Comparison of ENCODE assay signal across 23 cellular contexts in genomic region chr1:2580691-2581090, GRCh38. TPM values are rescaled to one million over a fixed set of nuclear protein-coding genes. Genes with fewer than 3 reads are reported as not detected.
DNase-seq lines count a peak whose midpoint lies in the region; ATAC-seq, FAIRE-seq and TF ChIP-seq lines count a peak whose summit lies in the region.
"Had no signal": no experiment of that assay in that cellular context is flagged by ENCODE, and none has a peak within 500 bp of the region (broad histone marks: within the 10 kb centered on the region; RNA-seq: fewer than 3 reads in every experiment).

No MANE protein-coding gene starts in this region.

- ATAC-seq in left ventricle myocardium superior (no peak), HepG2 (no peak), GM18520 (IDR thresholded peaks at IDR 0.05; ENCODE audit: unreplicated experiment) (no peak)
- no peak for ATAC-seq in stimulated activated memory B cell treated with anti-CD40 and anti-IgM and Interleukin-4, amounts not matched to agents 10 μg/mL and 1 μg/mL and 100 μg/mL, for 72 hours
- ATAC-seq: gastrocnemius medialis, left colon had no signal

- in situ Hi-C loops in HepG2 (cut with HindIII; ENCODE audit: extremely low pct_ligation_motif_present, low pct_unique_long_range_greater_than_20kb), result no loop called here

- H3K27ac Mint-ChIP-seq in stimulated activated memory B cell treated with anti-CD40 and anti-IgM and Interleukin-4, amounts not matched to agents 10 μg/mL and 1 μg/mL and 100 μg/mL, for 72 hours, result peak overlapping the region; percentile 85

- H2AFZ ChIP-seq in OCI-LY7 (ENCODE audit: low read length) (no peak overlapping the region), HepG2 (ENCODE audit: low read length) (no peak overlapping the region)

- POLR2A ChIA-PET in OCI-LY7 (lab: Charles Lee), result no interaction called here
- POLR2A ChIA-PET in HepG2 (lab: Yijun Ruan, JAX), result no interaction called here

- TF ChIP-seq CTCF in left ventricle myocardium inferior (IDR thresholded peaks at IDR 0.05; ENCODE audit: borderline replicate concordance), result no peak
- no peak for TF ChIP-seq CTCF in OCI-LY7 (conservative IDR thresholded peaks at IDR 0.05; ENCODE audit: low read length)
- no peak for TF ChIP-seq CTCF in HepG2 (CRISPR knock-in tag; IDR thresholded peaks at IDR 0.05)

- intact Hi-C loops in left ventricle myocardium superior (cut with micrococcal nuclease), result no loop called here
- intact Hi-C loops in left ventricle myocardium inferior (cut with micrococcal nuclease), result no loop called here
- intact Hi-C loops in OCI-LY7 (cut with micrococcal nuclease; ENCODE audit: unreplicated experiment), result no loop called here
- intact Hi-C loops in HepG2 (cut with micrococcal nuclease; ENCODE audit: unreplicated experiment), result loop anchor here (10.0 kb wide), 1 partner anchor 54 kb away; the partner anchor contains the start of gene MMEL1

- peak overlapping the region; percentile 15; the same call in 1 of the 2 replicates for H3K4me2 ChIP-seq in OCI-LY7 (ENCODE audit: low read length)
- H3K4me2 ChIP-seq in HepG2 (ENCODE audit: low read depth, low read length), result no peak overlapping the region

- H3K36me3 ChIP-seq in left ventricle myocardium inferior (no peaks in the 10 kb centered on the region), OCI-LY7 (ENCODE audit: insufficient read depth, low read length) (no peaks in the 10 kb centered on the region), HepG2 (replicated peaks in 1 of 2; ENCODE audit: control insufficient read depth in 1 of 2, insufficient read depth in 2 of 2, low read length in 2 of 2) (no peaks in the 10 kb centered on the region)
- H3K36me3 ChIP-seq: cardiac muscle cell, gastrocnemius medialis had no signal

- peaks cover 20% of the 10 kb centered on the region for H3K36me3 Mint-ChIP-seq in stimulated activated memory B cell treated with anti-CD40 and anti-IgM and Interleukin-4, amounts not matched to agents 10 μg/mL and 1 μg/mL and 100 μg/mL, for 72 hours

- no peaks in the 10 kb centered on the region for H3K9me3 ChIP-seq in left ventricle myocardium inferior (replicated peaks)
- no peaks in the 10 kb centered on the region for H3K9me3 ChIP-seq in OCI-LY7 (ENCODE audit: low read length)
- no peaks in the 10 kb centered on the region for H3K9me3 ChIP-seq in HepG2 (ENCODE audit: low read length)
- H3K9me3 ChIP-seq: gastrocnemius medialis had no signal

- H4K20me1 ChIP-seq in OCI-LY7 (ENCODE audit: insufficient read depth, low read length), result no peaks in the 10 kb centered on the region
- no peaks in the 10 kb centered on the region for H4K20me1 ChIP-seq in HepG2 (ENCODE audit: insufficient read depth, low read length)

- no peak overlapping the region for H3K9ac ChIP-seq in HepG2 (ENCODE audit: insufficient read depth, low read depth, low read length)

- H3K9me3 Mint-ChIP-seq in stimulated activated memory B cell treated with anti-CD40 and anti-IgM and Interleukin-4, amounts not matched to agents 10 μg/mL and 1 μg/mL and 100 μg/mL, for 72 hours, result peaks cover 4% of the 10 kb centered on the region

- TF ChIP-seq POLR2A in HepG2 (IDR thresholded peaks at IDR 0.05; ENCODE audit: insufficient read depth in 1 of 2, low read depth in 2 of 2, low read length in 2 of 2) (no peak), erythroblast (IDR thresholded peaks at IDR 0.05; ENCODE audit: low read length) (no peak)

- H3K9me2 ChIP-seq in OCI-LY7 (ENCODE audit: insufficient read depth, low read length), result no peaks in the 10 kb centered on the region

- CTCF ChIA-PET in OCI-LY7 (lab: Charles Lee; ENCODE audit: unreplicated experiment), result no interaction called here
- CTCF ChIA-PET in HepG2 (lab: Yijun Ruan, JAX; ENCODE audit: low intra/inter-chr PET ratio, low total read pairs), result no interaction called here

- H3K27me3 ChIP-seq in left ventricle myocardium inferior (ENCODE audit: low read depth), result peaks cover 21% of the 10 kb centered on the region
- H3K27me3 ChIP-seq in HepG2 (ENCODE audit: control insufficient read depth in 1 of 2, insufficient read depth in 2 of 2, low read length in 2 of 2), result no peaks in the 10 kb centered on the region
- H3K27me3 ChIP-seq: cardiac muscle cell had no signal

- no peak for FAIRE-seq in HepG2 (lab: Jason Lieb, UNC)
- FAIRE-seq: D721Med, HTR-8/SVneo had no signal

- peak; percentile 23 for DNase-seq in left ventricle myocardium superior
- no peak for DNase-seq in left ventricle myocardium inferior
- DNase-seq in OCI-LY7 (ENCODE audit: low spot score), result no peak
- DNase-seq in HepG2 (ENCODE audit: low spot score), result no peak
- DNase-seq in NCI-H2081 treated with DMSO at 0.1 percent for 48 hours (lab: John Stamatoyannopoulos, UW), result no peak
- DNase-seq in erythroblast (lab: John Stamatoyannopoulos, UW), result no peak
- DNase-seq: activated CD8-positive, alpha-beta memory T cell treated with anti-CD3 and anti-CD28 coated beads for 24 hours; amygdala; dorsolateral prefrontal cortex; gastrocnemius medialis; NCI-H1105 treated with DMSO at 0.1 percent for 48 hours; NCI-H2107; NCI-H524; occipital lobe; stimulated activated naive CD4-positive, alpha-beta T cell; trophoblast cell had no signal

- no peak for TF ChIP-seq EP300 in HepG2 (IDR thresholded peaks at IDR 0.05; ENCODE audit: low read depth in 2 of 2, low read length in 2 of 2)
- no peak for TF ChIP-seq EP300 in HepG2 (CRISPR knock-in tag; IDR thresholded peaks at IDR 0.05; ENCODE audit: borderline replicate concordance)

- no TSS peak for BruUV-seq in OCI-LY7 (replicated peaks; lab: Mats Ljungman, UMichigan)
- no TSS peak for BruUV-seq in HepG2 (replicated peaks; lab: Mats Ljungman, UMichigan)

- no peak overlapping the region for H3K4me3 ChIP-seq in left ventricle myocardium inferior
- H3K4me3 ChIP-seq in OCI-LY7 (ENCODE audit: low read depth, low read length, poor library complexity, severe bottlenecking), result no peak overlapping the region
- no peak overlapping the region for H3K4me3 ChIP-seq in HepG2 (replicated peaks in 1 of 3; ENCODE audit: insufficient read depth in 1 of 3, low read depth in 2 of 3, low read length in 3 of 3)
- H3K4me3 ChIP-seq: cardiac muscle cell, dorsolateral prefrontal cortex, gastrocnemius medialis had no signal

- H3K4me1 Mint-ChIP-seq in stimulated activated memory B cell treated with anti-CD40 and anti-IgM and Interleukin-4, amounts not matched to agents 10 μg/mL and 1 μg/mL and 100 μg/mL, for 72 hours, result peaks cover 97% of the 10 kb centered on the region

- TF ChIP-seq RAD21 in HepG2 (CRISPR knock-in tag; IDR thresholded peaks at IDR 0.05), result no peak

- no peaks in the 10 kb centered on the region for H3K27me3 Mint-ChIP-seq in stimulated activated memory B cell treated with anti-CD40 and anti-IgM and Interleukin-4, amounts not matched to agents 10 μg/mL and 1 μg/mL and 100 μg/mL, for 72 hours

- H3K27ac ChIP-seq in left ventricle myocardium inferior (replicated peaks) (no peak overlapping the region), OCI-LY7 (ENCODE audit: low read depth, low read length, poor library complexity, severe bottlenecking) (no peak overlapping the region), HepG2 (ENCODE audit: extremely low read length, insufficient read depth, low read length) (no peak overlapping the region)
- H3K27ac ChIP-seq: cardiac muscle cell, dorsolateral prefrontal cortex, gastrocnemius medialis had no signal

- H3K4me1 ChIP-seq in left ventricle myocardium inferior (peaks cover 53% of the 10 kb centered on the region), OCI-LY7 (ENCODE audit: insufficient read depth, low read length, poor library complexity, severe bottlenecking) (peaks cover 77% of the 10 kb centered on the region), HepG2 (ENCODE audit: insufficient read depth, low read length) (peaks cover 93% of the 10 kb centered on the region)

- WGBS in HepG2 (ENCODE audit: low lambda C conversion rate), result 29% methylated on average over 6 of the region's 10 CpGs

- no peaks in the 10 kb centered on the region for H3K79me2 ChIP-seq in OCI-LY7 (ENCODE audit: insufficient read depth, low read depth, low read length)
- H3K79me2 ChIP-seq in HepG2 (ENCODE audit: insufficient read depth, low read length), result no peaks in the 10 kb centered on the region

- peak overlapping the region; percentile 9 for H3K4me3 Mint-ChIP-seq in stimulated activated memory B cell treated with anti-CD40 and anti-IgM and Interleukin-4, amounts not matched to agents 10 μg/mL and 1 μg/mL and 100 μg/mL, for 72 hours

RNA-seq across cellular contexts. Expression of gene PRXL2B, which starts 5.9 kb away (rescaled TPM):
- total RNA-seq in left ventricle myocardium superior, result 11.2 TPM
- 8.2 TPM for total RNA-seq in left ventricle myocardium inferior
- total RNA-seq in OCI-LY7 (2014; rRNA removed; shearing (Covaris generic)), result 7.0 and 10.4 TPM in 2 replicates
- 4.8 and 5.2 TPM in 2 replicates for total RNA-seq in OCI-LY7 (2022)
- 14.1 and 16.8 TPM in 2 replicates for total RNA-seq in HepG2 (2016; rRNA removed; fragmentation: Illumina TruSeq; extraction: Trizol)
- 3.3 and 4.6 TPM in 2 replicates for total RNA-seq in HepG2 (2016; cell fraction: cytosol; rRNA removed; fragmentation: Illumina TruSeq; extraction: Trizol; ENCODE audit: low read depth)
- total RNA-seq in HepG2 (2016; cell fraction: insoluble cytoplasmic fraction; rRNA removed; fragmentation: Illumina TruSeq; extraction: Trizol), result 14.4 and 15.6 TPM in 2 replicates
- 9.8 and 9.9 TPM in 2 replicates for total RNA-seq in HepG2 (2016; cell fraction: membrane; rRNA removed; fragmentation: Illumina TruSeq; extraction: Trizol)
- total RNA-seq in HepG2 (2016; cell fraction: nucleus; rRNA removed; fragmentation: Illumina TruSeq; extraction: Trizol), result 8.9 and 10.7 TPM in 2 replicates
- 22.1 and 29.5 TPM in 2 replicates for polyA plus RNA-seq in HepG2 (2011; rRNA removed)
- polyA plus RNA-seq in HepG2 (2011; cell fraction: cytosol; rRNA removed), result 24.7 and 29.1 TPM in 2 replicates
- polyA plus RNA-seq in HepG2 (2011; cell fraction: nucleus; rRNA removed), result 72.9 and 75.2 TPM in 2 replicates
- polyA plus RNA-seq in HepG2 (2012), result 22.4 and 26.9 TPM in 2 replicates
- 4.6 and 4.8 TPM in 2 replicates for polyA plus RNA-seq in HepG2 (2016; cell fraction: cytosol; fragmentation: Illumina TruSeq; extraction: Trizol; ENCODE audit: low read depth)
- polyA plus RNA-seq in HepG2 (2016; cell fraction: insoluble cytoplasmic fraction; fragmentation: Illumina TruSeq; extraction: Trizol; ENCODE audit: low read depth), result 20.7 and 24.0 TPM in 2 replicates
- polyA plus RNA-seq in HepG2 (2016; cell fraction: membrane; fragmentation: Illumina TruSeq; extraction: Trizol; ENCODE audit: low read depth), result 11.7 and 12.0 TPM in 2 replicates
- 24.3 and 25.8 TPM in 2 replicates for polyA plus RNA-seq in HepG2 (2016; cell fraction: nucleus; fragmentation: Illumina TruSeq; extraction: Trizol; ENCODE audit: insufficient read depth, low read depth)
- 3.8 and 32.9 TPM in 2 replicates for polyA minus RNA-seq in HepG2 (2011; rRNA and poly(A)+ RNA removed; ENCODE audit: low replicate concordance)
- 16.2 and 16.4 TPM in 2 replicates for polyA minus RNA-seq in HepG2 (2011; cell fraction: cytosol; rRNA and poly(A)+ RNA removed)
- 5.8 and 7.5 TPM in 2 replicates for polyA minus RNA-seq in HepG2 (2011; cell fraction: nucleus; rRNA and poly(A)+ RNA removed)

RNA-seq across cellular contexts. Expression of gene TNFRSF14, which starts 24.5 kb away (rescaled TPM):
- total RNA-seq in left ventricle myocardium superior (16.0 TPM), left ventricle myocardium inferior (13.7 TPM), OCI-LY7 (2022) (15.7 and 18.9 TPM in 2 replicates), HepG2 (2016; rRNA removed; fragmentation: Illumina TruSeq; extraction: Trizol) (6.2 and 11.9 TPM in 2 replicates)
- total RNA-seq in OCI-LY7 (2014; rRNA removed; shearing (Covaris generic)), result 15.0 and 18.5 TPM in 2 replicates
- total RNA-seq in HepG2 (2016; cell fraction: cytosol; rRNA removed; fragmentation: Illumina TruSeq; extraction: Trizol; ENCODE audit: low read depth), result 7.1 and 8.0 TPM in 2 replicates
- 5.5 and 13.2 TPM in 2 replicates for total RNA-seq in HepG2 (2016; cell fraction: insoluble cytoplasmic fraction; rRNA removed; fragmentation: Illumina TruSeq; extraction: Trizol)
- total RNA-seq in HepG2 (2016; cell fraction: membrane; rRNA removed; fragmentation: Illumina TruSeq; extraction: Trizol), result 10.5 and 12.4 TPM in 2 replicates
- 11.2 and 11.3 TPM in 2 replicates for total RNA-seq in HepG2 (2016; cell fraction: nucleus; rRNA removed; fragmentation: Illumina TruSeq; extraction: Trizol)
- 49.9 and 70.7 TPM in 2 replicates for polyA plus RNA-seq in HepG2 (2011; rRNA removed)
- polyA plus RNA-seq in HepG2 (2011; cell fraction: cytosol; rRNA removed), result 24.2 and 35.1 TPM in 2 replicates
- 534 and 601 TPM in 2 replicates for polyA plus RNA-seq in HepG2 (2011; cell fraction: nucleus; rRNA removed)
- polyA plus RNA-seq in HepG2 (2012), result 20.3 and 22.1 TPM in 2 replicates
- polyA plus RNA-seq in HepG2 (2016; cell fraction: cytosol; fragmentation: Illumina TruSeq; extraction: Trizol; ENCODE audit: low read depth), result 6.2 and 6.4 TPM in 2 replicates
- 5.6 and 7.2 TPM in 2 replicates for polyA plus RNA-seq in HepG2 (2016; cell fraction: insoluble cytoplasmic fraction; fragmentation: Illumina TruSeq; extraction: Trizol; ENCODE audit: low read depth)
- 9.0 and 10.4 TPM in 2 replicates for polyA plus RNA-seq in HepG2 (2016; cell fraction: membrane; fragmentation: Illumina TruSeq; extraction: Trizol; ENCODE audit: low read depth)
- 35.7 and 39.2 TPM in 2 replicates for polyA plus RNA-seq in HepG2 (2016; cell fraction: nucleus; fragmentation: Illumina TruSeq; extraction: Trizol; ENCODE audit: insufficient read depth, low read depth)
- 0.61 and 40.6 TPM in 2 replicates for polyA minus RNA-seq in HepG2 (2011; rRNA and poly(A)+ RNA removed; ENCODE audit: low replicate concordance)
- 12.6 and 13.8 TPM in 2 replicates for polyA minus RNA-seq in HepG2 (2011; cell fraction: cytosol; rRNA and poly(A)+ RNA removed)
- polyA minus RNA-seq in HepG2 (2011; cell fraction: nucleus; rRNA and poly(A)+ RNA removed), result 32.2 and 34.3 TPM in 2 replicates

RNA-seq across cellular contexts. Expression of gene HES5, which starts 50.6 kb away (rescaled TPM):
- 1.7 TPM for total RNA-seq in left ventricle myocardium superior
- 0.63 TPM for total RNA-seq in left ventricle myocardium inferior
- not detected in 2 replicates for total RNA-seq in OCI-LY7 (2014; rRNA removed; shearing (Covaris generic))
- not detected in 2 replicates for total RNA-seq in OCI-LY7 (2022)
- not detected in 2 replicates for total RNA-seq in HepG2 (2016; rRNA removed; fragmentation: Illumina TruSeq; extraction: Trizol)
- not detected in 2 replicates for total RNA-seq in HepG2 (2016; cell fraction: cytosol; rRNA removed; fragmentation: Illumina TruSeq; extraction: Trizol; ENCODE audit: low read depth)
- total RNA-seq in HepG2 (2016; cell fraction: insoluble cytoplasmic fraction; rRNA removed; fragmentation: Illumina TruSeq; extraction: Trizol), result not detected in 2 replicates
- total RNA-seq in HepG2 (2016; cell fraction: membrane; rRNA removed; fragmentation: Illumina TruSeq; extraction: Trizol), result not detected in 2 replicates
- total RNA-seq in HepG2 (2016; cell fraction: nucleus; rRNA removed; fragmentation: Illumina TruSeq; extraction: Trizol), result not detected in 2 replicates
- 0.05 TPM in 1 of 2 replicates, not detected in the other for polyA plus RNA-seq in HepG2 (2011; rRNA removed)
- polyA plus RNA-seq in HepG2 (2011; cell fraction: cytosol; rRNA removed), result not detected in 2 replicates
- polyA plus RNA-seq in HepG2 (2011; cell fraction: nucleus; rRNA removed), result not detected in 2 replicates
- not detected in 2 replicates for polyA plus RNA-seq in HepG2 (2012)
- not detected in 2 replicates for polyA plus RNA-seq in HepG2 (2016; cell fraction: cytosol; fragmentation: Illumina TruSeq; extraction: Trizol; ENCODE audit: low read depth)
- polyA plus RNA-seq in HepG2 (2016; cell fraction: insoluble cytoplasmic fraction; fragmentation: Illumina TruSeq; extraction: Trizol; ENCODE audit: low read depth), result not detected in 2 replicates
- not detected in 2 replicates for polyA plus RNA-seq in HepG2 (2016; cell fraction: membrane; fragmentation: Illumina TruSeq; extraction: Trizol; ENCODE audit: low read depth)
- not detected in 2 replicates for polyA plus RNA-seq in HepG2 (2016; cell fraction: nucleus; fragmentation: Illumina TruSeq; extraction: Trizol; ENCODE audit: insufficient read depth, low read depth)
- not detected in 2 replicates for polyA minus RNA-seq in HepG2 (2011; rRNA and poly(A)+ RNA removed; ENCODE audit: low replicate concordance)
- not detected in 2 replicates for polyA minus RNA-seq in HepG2 (2011; cell fraction: cytosol; rRNA and poly(A)+ RNA removed)
- polyA minus RNA-seq in HepG2 (2011; cell fraction: nucleus; rRNA and poly(A)+ RNA removed), result not detected in 2 replicates
- total RNA-seq: cardiac muscle cell, H4 had no signal
- polyA plus RNA-seq: cardiac muscle cell had no signal

RNA-seq across cellular contexts. Expression of gene MMEL1, which starts 52.1 kb away (rescaled TPM):
- total RNA-seq in left ventricle myocardium superior (not detected), left ventricle myocardium inferior (0.82 TPM), OCI-LY7 (2022) (not detected in 2 replicates), HepG2 (2016; rRNA removed; fragmentation: Illumina TruSeq; extraction: Trizol) (not detected in 2 replicates)
- not detected in 2 replicates for total RNA-seq in OCI-LY7 (2014; rRNA removed; shearing (Covaris generic))
- total RNA-seq in HepG2 (2016; cell fraction: cytosol; rRNA removed; fragmentation: Illumina TruSeq; extraction: Trizol; ENCODE audit: low read depth), result not detected in 2 replicates
- total RNA-seq in HepG2 (2016; cell fraction: insoluble cytoplasmic fraction; rRNA removed; fragmentation: Illumina TruSeq; extraction: Trizol), result not detected in 2 replicates
- not detected in 2 replicates for total RNA-seq in HepG2 (2016; cell fraction: membrane; rRNA removed; fragmentation: Illumina TruSeq; extraction: Trizol)
- not detected in 2 replicates for total RNA-seq in HepG2 (2016; cell fraction: nucleus; rRNA removed; fragmentation: Illumina TruSeq; extraction: Trizol)
- polyA plus RNA-seq in HepG2 (2011; rRNA removed), result 0.48 and 1.6 TPM in 2 replicates
- 0.54 and 0.78 TPM in 2 replicates for polyA plus RNA-seq in HepG2 (2011; cell fraction: cytosol; rRNA removed)
- 3.3 and 4.7 TPM in 2 replicates for polyA plus RNA-seq in HepG2 (2011; cell fraction: nucleus; rRNA removed)
- 0.37 and 0.43 TPM in 2 replicates for polyA plus RNA-seq in HepG2 (2012)
- polyA plus RNA-seq in HepG2 (2016; cell fraction: cytosol; fragmentation: Illumina TruSeq; extraction: Trizol; ENCODE audit: low read depth), result not detected in 2 replicates
- polyA plus RNA-seq in HepG2 (2016; cell fraction: insoluble cytoplasmic fraction; fragmentation: Illumina TruSeq; extraction: Trizol; ENCODE audit: low read depth), result not detected in 2 replicates
- not detected in 2 replicates for polyA plus RNA-seq in HepG2 (2016; cell fraction: membrane; fragmentation: Illumina TruSeq; extraction: Trizol; ENCODE audit: low read depth)
- polyA plus RNA-seq in HepG2 (2016; cell fraction: nucleus; fragmentation: Illumina TruSeq; extraction: Trizol; ENCODE audit: insufficient read depth, low read depth), result not detected in 2 replicates
- 0.72 TPM in 1 of 2 replicates, not detected in the other for polyA minus RNA-seq in HepG2 (2011; rRNA and poly(A)+ RNA removed; ENCODE audit: low replicate concordance)
- 1.3 TPM in 1 of 2 replicates, not detected in the other for polyA minus RNA-seq in HepG2 (2011; cell fraction: cytosol; rRNA and poly(A)+ RNA removed)
- 0.39 and 0.62 TPM in 2 replicates for polyA minus RNA-seq in HepG2 (2011; cell fraction: nucleus; rRNA and poly(A)+ RNA removed)
- total RNA-seq: cardiac muscle cell, gastrocnemius medialis, H4 had no signal
- polyA plus RNA-seq: cardiac muscle cell had no signal

RNA-seq across cellular contexts. Expression of gene PANK4, which starts 54.3 kb away (rescaled TPM):
- total RNA-seq in left ventricle myocardium superior (50.2 TPM), left ventricle myocardium inferior (42.8 TPM), OCI-LY7 (2022) (49.1 and 53.9 TPM in 2 replicates), HepG2 (2016; rRNA removed; fragmentation: Illumina TruSeq; extraction: Trizol) (9.2 and 19.3 TPM in 2 replicates)
- total RNA-seq in OCI-LY7 (2014; rRNA removed; shearing (Covaris generic)), result 43.6 and 55.9 TPM in 2 replicates
- total RNA-seq in HepG2 (2016; cell fraction: cytosol; rRNA removed; fragmentation: Illumina TruSeq; extraction: Trizol; ENCODE audit: low read depth), result 15.2 and 19.7 TPM in 2 replicates
- total RNA-seq in HepG2 (2016; cell fraction: insoluble cytoplasmic fraction; rRNA removed; fragmentation: Illumina TruSeq; extraction: Trizol), result 9.5 and 17.6 TPM in 2 replicates
- total RNA-seq in HepG2 (2016; cell fraction: membrane; rRNA removed; fragmentation: Illumina TruSeq; extraction: Trizol), result 5.3 and 5.7 TPM in 2 replicates
- 19.2 TPM in 2 replicates for total RNA-seq in HepG2 (2016; cell fraction: nucleus; rRNA removed; fragmentation: Illumina TruSeq; extraction: Trizol)
- polyA plus RNA-seq in HepG2 (2011; rRNA removed), result 17.2 and 17.4 TPM in 2 replicates
- 7.9 and 10.5 TPM in 2 replicates for polyA plus RNA-seq in HepG2 (2011; cell fraction: cytosol; rRNA removed)
- 84.3 and 91.7 TPM in 2 replicates for polyA plus RNA-seq in HepG2 (2011; cell fraction: nucleus; rRNA removed)
- polyA plus RNA-seq in HepG2 (2012), result 11.1 and 12.3 TPM in 2 replicates
- polyA plus RNA-seq in HepG2 (2016; cell fraction: cytosol; fragmentation: Illumina TruSeq; extraction: Trizol; ENCODE audit: low read depth), result 0.83 and 1.3 TPM in 2 replicates
- 6.9 and 9.3 TPM in 2 replicates for polyA plus RNA-seq in HepG2 (2016; cell fraction: insoluble cytoplasmic fraction; fragmentation: Illumina TruSeq; extraction: Trizol; ENCODE audit: low read depth)
- 1.5 and 2.2 TPM in 2 replicates for polyA plus RNA-seq in HepG2 (2016; cell fraction: membrane; fragmentation: Illumina TruSeq; extraction: Trizol; ENCODE audit: low read depth)
- 33.9 and 43.9 TPM in 2 replicates for polyA plus RNA-seq in HepG2 (2016; cell fraction: nucleus; fragmentation: Illumina TruSeq; extraction: Trizol; ENCODE audit: insufficient read depth, low read depth)
- 27.8 and 43.6 TPM in 2 replicates for polyA minus RNA-seq in HepG2 (2011; rRNA and poly(A)+ RNA removed; ENCODE audit: low replicate concordance)
- polyA minus RNA-seq in HepG2 (2011; cell fraction: cytosol; rRNA and poly(A)+ RNA removed), result 14.8 and 18.2 TPM in 2 replicates
- polyA minus RNA-seq in HepG2 (2011; cell fraction: nucleus; rRNA and poly(A)+ RNA removed), result 56.7 and 65.1 TPM in 2 replicates
